ENCODE assay signal across 1 cellular context in genomic region chr7:102223175-102223574, GRCh38.
TF ChIP-seq lines count a peak whose summit lies in the region.

No MANE protein-coding gene starts in this region.

TF ChIP-seq in IMR-90, 13 proteins besides CTCF, POLR2A, EP300 and RAD21:
- TF ChIP-seq CEBPB (IDR thresholded peaks at IDR 0.05; ENCODE audit: low read depth, low read length), result no peak
- no peak for TF ChIP-seq MXI1 (IDR thresholded peaks at IDR 0.05; ENCODE audit: borderline replicate concordance, low read depth, low read length)
- no peak for TF ChIP-seq RCOR1 (IDR thresholded peaks at IDR 0.05; ENCODE audit: insufficient replicate concordance, low read length)
- TF ChIP-seq MAFK (IDR thresholded peaks at IDR 0.05; ENCODE audit: low read depth, low read length), result no peak
- no peak for TF ChIP-seq RFX5 (IDR thresholded peaks at IDR 0.05; ENCODE audit: low read depth, low read length)
- no peak for TF ChIP-seq CHD1 (IDR thresholded peaks at IDR 0.05; ENCODE audit: low read depth, low read length)
- TF ChIP-seq ELK1 (IDR thresholded peaks at IDR 0.05; ENCODE audit: borderline replicate concordance, low read depth, low read length), result no peak
- TF ChIP-seq SMC3 (IDR thresholded peaks at IDR 0.05; ENCODE audit: low read depth, low read length), result no peak
- no peak for TF ChIP-seq USF2 (IDR thresholded peaks at IDR 0.05; ENCODE audit: low read depth, low read length)
- TF ChIP-seq BHLHE40 (IDR thresholded peaks at IDR 0.05; ENCODE audit: low read depth, low read length), result no peak
- TF ChIP-seq NFE2L2 (IDR thresholded peaks at IDR 0.05; ENCODE audit: low read depth, low read length), result no peak
